25 cellular contexts compared by ENCODE assay signal in the genomic region with DNA sequence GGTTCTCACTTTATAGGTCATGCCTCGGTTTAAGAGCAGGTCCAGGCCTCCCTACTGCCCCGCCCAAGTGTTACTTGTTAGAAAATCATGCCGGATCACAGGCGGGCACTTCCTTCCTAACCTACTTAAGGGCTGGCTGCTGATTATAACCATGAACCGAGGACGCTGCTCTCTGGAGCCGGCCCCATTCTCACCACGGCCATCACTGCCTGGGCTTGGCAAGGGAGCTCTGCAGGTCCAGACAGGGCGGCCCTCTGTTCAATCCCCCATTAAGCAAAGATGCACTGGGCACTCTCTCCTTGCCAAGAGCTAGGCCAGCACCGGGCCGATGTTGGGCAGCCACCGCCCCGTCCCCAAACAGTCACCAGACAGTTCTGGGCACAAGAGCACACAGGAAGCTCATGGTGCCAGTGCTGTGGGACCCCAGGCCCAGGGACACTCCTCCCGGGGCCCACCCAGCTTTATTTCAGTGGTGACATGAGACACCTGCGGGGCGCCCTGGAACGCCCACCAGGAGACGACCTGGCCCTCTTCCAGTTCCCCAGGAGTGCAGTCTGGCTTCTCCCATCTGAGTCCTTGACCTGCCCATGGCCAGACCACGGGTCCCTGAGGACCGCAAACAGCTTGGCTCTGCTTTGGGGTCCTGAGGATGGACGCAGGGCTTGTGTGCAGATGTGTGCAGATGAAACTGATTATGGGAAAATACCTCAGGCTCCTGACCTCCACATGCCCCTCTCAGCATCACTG. TPM values are rescaled to one million over a fixed set of nuclear protein-coding genes. Genes with fewer than 3 reads are reported as not detected.
A peak's percentile ranks its signal among the peaks of the same experiment; 100 is the strongest.
DNase-seq lines count a peak whose midpoint lies in the region; ATAC-seq and TF ChIP-seq lines count a peak whose summit lies in the region.
"Had no signal": no experiment of that assay in that cellular context is flagged by ENCODE, and none has a peak within 500 bp of the region (broad histone marks: within the 10 kb centered on the region; RNA-seq: fewer than 3 reads in every experiment).

No MANE protein-coding gene starts in this region.

- ATAC-seq in esophagus mucosa (peak; percentile 25), mucosa of descending colon (peak; percentile 50), GM18517 (IDR thresholded peaks at IDR 0.05; ENCODE audit: unreplicated experiment) (no peak)
- ATAC-seq: activated CD8-positive, alpha-beta T cell treated with anti-CD3 and anti-CD28 coated beads for 36 hours; activated naive CD4-positive, alpha-beta T cell treated with anti-CD3 and anti-CD28 coated beads, Interleukin-2, amount 50 U/mL, for 72 hours had no signal

- intact Hi-C loops in mammary epithelial cell (cut with micrococcal nuclease) (no loop called here), breast epithelium (cut with DNase I; ENCODE audit: low total_unique reads) (no loop called here), mucosa of descending colon (cut with DNase I, micrococcal nuclease) (no loop called here), transverse colon (cut with DNase I; ENCODE audit: low total_unique reads) (no loop called here)

- peaks cover 9% of the 10 kb centered on the region for H3K27me3 Mint-ChIP-seq in mesothelial cell of epicardium (ENCODE audit: low read depth)
- H3K27me3 Mint-ChIP-seq: activated CD8-positive, alpha-beta T cell treated with anti-CD3 and anti-CD28 coated beads for 36 hours; progenitor cell of endocrine pancreas had no signal

- H3K27ac ChIP-seq in mammary epithelial cell (ENCODE audit: insufficient read depth, low read depth, low read length): no peak overlapping the region
- no peak overlapping the region for H3K27ac ChIP-seq in breast epithelium
- peak overlapping the region; percentile 81 to 87 (median 84) for H3K27ac ChIP-seq in transverse colon
- H3K27ac ChIP-seq: cardiac muscle cell had no signal

- no peak overlapping the region for H3K4me3 ChIP-seq in mammary epithelial cell (replicated peaks in 1 of 3; ENCODE audit: insufficient read depth in 1 of 3, low read depth in 2 of 3, low read length in 3 of 3)
- H3K4me3 ChIP-seq in breast epithelium: no peak overlapping the region
- no peak overlapping the region for H3K4me3 ChIP-seq in mucosa of descending colon
- no peak overlapping the region for H3K4me3 ChIP-seq in transverse colon
- H3K4me3 ChIP-seq: cardiac muscle cell, dorsolateral prefrontal cortex, HAP-1, MG63, tibial nerve had no signal

- BruUV-seq in mammary epithelial cell (replicated peaks; lab: Mats Ljungman, UMichigan): no TSS peak

- H4K20me1 ChIP-seq in mammary epithelial cell (ENCODE audit: insufficient read depth, low read length): no peaks in the 10 kb centered on the region

- H3K36me3 ChIP-seq in mammary epithelial cell (ENCODE audit: insufficient read depth, low read length): no peaks in the 10 kb centered on the region
- H3K36me3 ChIP-seq in breast epithelium: no peaks in the 10 kb centered on the region
- H3K36me3 ChIP-seq in mucosa of descending colon (ENCODE audit: low read depth): no peaks in the 10 kb centered on the region
- no peaks in the 10 kb centered on the region for H3K36me3 ChIP-seq in transverse colon
- H3K36me3 ChIP-seq: cardiac muscle cell, HAP-1, MG63, tibial nerve had no signal

- no peak for TF ChIP-seq CTCF in mammary epithelial cell (conservative IDR thresholded peaks at IDR 0.05 in 1 of 2, IDR thresholded peaks at IDR 0.05 in 1 of 2; ENCODE audit: extremely low read depth in 1 of 2, insufficient read depth in 1 of 2, low read depth in 1 of 2, low read length in 2 of 2)
- no peak for TF ChIP-seq CTCF in breast epithelium (IDR thresholded peaks at IDR 0.05)
- TF ChIP-seq CTCF in mucosa of descending colon (IDR thresholded peaks at IDR 0.05): no peak
- no peak for TF ChIP-seq CTCF in transverse colon (IDR thresholded peaks at IDR 0.05)
- no peak for TF ChIP-seq CTCF in mesothelial cell of epicardium (IDR thresholded peaks at IDR 0.05; ENCODE audit: unreplicated experiment)

- H3K36me3 Mint-ChIP-seq in mesothelial cell of epicardium: no peaks in the 10 kb centered on the region
- H3K36me3 Mint-ChIP-seq: activated naive CD4-positive, alpha-beta T cell treated with anti-CD3 and anti-CD28 coated beads, Interleukin-2, amount 50 U/mL, for 72 hours had no signal

- in situ Hi-C loops in mammary epithelial cell (cut with MboI; ENCODE audit: low sequenced_read_pairs in 2 of 2): no loop called here
- in situ Hi-C loops in transverse colon (cut with MboI; ENCODE audit: low pct_ligation_motif_present in 1 of 4, low pct_unique_long_range_greater_than_20kb in 1 of 4, low sequenced_read_pairs in 3 of 4): no loop called here

- peak overlapping the region; percentile 40 for H2AFZ ChIP-seq in mammary epithelial cell (ENCODE audit: low read depth, low read length)

- H3K9me3 ChIP-seq in mammary epithelial cell (replicated peaks; ENCODE audit: insufficient read depth, low read length): no peaks in the 10 kb centered on the region
- H3K9me3 ChIP-seq in breast epithelium: no peaks in the 10 kb centered on the region
- no peaks in the 10 kb centered on the region for H3K9me3 ChIP-seq in mucosa of descending colon
- no peaks in the 10 kb centered on the region for H3K9me3 ChIP-seq in transverse colon
- H3K9me3 ChIP-seq: HAP-1, MG63, SK-N-SH had no signal

- H3K27me3 ChIP-seq in mammary epithelial cell (ENCODE audit: insufficient read depth, low read length): no peaks in the 10 kb centered on the region
- no peaks in the 10 kb centered on the region for H3K27me3 ChIP-seq in breast epithelium
- no peaks in the 10 kb centered on the region for H3K27me3 ChIP-seq in transverse colon
- H3K27me3 ChIP-seq: cardiac muscle cell, dorsolateral prefrontal cortex, MG63, tibial nerve had no signal

- H3K4me1 Mint-ChIP-seq in mesothelial cell of epicardium: peaks cover 10% of the 10 kb centered on the region

- dilution Hi-C loops in mammary epithelial cell (cut with HindIII; ENCODE audit: low sequenced_read_pairs): loop anchor here (5.0 kb wide), 1 partner anchor 53 kb away; no protein-coding TSS in a partner anchor

- no peak for TF ChIP-seq EP300 in transverse colon (IDR thresholded peaks at IDR 0.05; ENCODE audit: low read depth)

- no peak overlapping the region for H3K9ac ChIP-seq in mammary epithelial cell (ENCODE audit: insufficient read depth, low read length)
- H3K9ac ChIP-seq: SK-N-SH had no signal

- H3K9me3 Mint-ChIP-seq in mesothelial cell of epicardium: no peaks in the 10 kb centered on the region
- H3K9me3 Mint-ChIP-seq: activated CD8-positive, alpha-beta T cell treated with anti-CD3 and anti-CD28 coated beads for 36 hours; activated naive CD4-positive, alpha-beta T cell treated with anti-CD3 and anti-CD28 coated beads, Interleukin-2, amount 50 U/mL, for 72 hours; activated T-helper 2 cell treated with anti-CD3 and anti-CD28 coated beads, Interferon-gamma antibody, Interleukin-2, Interleukin-4, amounts not matched to agents 10 μg/mL and 5 μg/mL and 100 μg/mL, durations not matched to agents 14 hours and 24 hours and 36 hours; CD4-positive, alpha-beta memory T cell had no signal

- DNase-seq in mammary epithelial cell (no peak), breast epithelium (ENCODE audit: low spot score in 2 of 2) (no peak), mucosa of descending colon (peak; percentile 53 to 64 (median 58)), transverse colon (peak; percentile 46), mesothelial cell of epicardium (ENCODE audit: low spot score in 2 of 2, unreplicated experiment in 2 of 2) (no peak), COLO668 (lab: John Stamatoyannopoulos, UW; ENCODE audit: unreplicated experiment) (no peak)
- DNase-seq: 8988T; activated CD8-positive, alpha-beta T cell treated with anti-CD3 and anti-CD28 coated beads for 36 hours; CD4-positive, alpha-beta memory T cell; DMS153; KBM-7; MG63; NCI-H1417; NCI-H446; SK-N-SH; T-helper 2 cell had no signal

- no peaks in the 10 kb centered on the region for H3K79me2 ChIP-seq in mammary epithelial cell (ENCODE audit: insufficient read depth, low read length)

- H3K4me3 Mint-ChIP-seq in mesothelial cell of epicardium: no peak overlapping the region
- H3K4me3 Mint-ChIP-seq: activated CD8-positive, alpha-beta T cell treated with anti-CD3 and anti-CD28 coated beads for 36 hours; CD4-positive, alpha-beta memory T cell had no signal

- peaks cover 7% of the 10 kb centered on the region for H3K4me1 ChIP-seq in mammary epithelial cell (ENCODE audit: insufficient read depth, low read length)
- no peaks in the 10 kb centered on the region for H3K4me1 ChIP-seq in breast epithelium
- peaks cover 25% of the 10 kb centered on the region for H3K4me1 ChIP-seq in mucosa of descending colon (ENCODE audit: low read depth)
- H3K4me1 ChIP-seq in transverse colon: peaks cover 9 to 30% (median 19%) of the 10 kb centered on the region in 4 donors
- H3K4me1 ChIP-seq: HAP-1 had no signal

- H3K27ac Mint-ChIP-seq in mesothelial cell of epicardium: no peak overlapping the region
- H3K27ac Mint-ChIP-seq: activated CD8-positive, alpha-beta T cell treated with anti-CD3 and anti-CD28 coated beads for 36 hours; activated naive CD4-positive, alpha-beta T cell treated with anti-CD3 and anti-CD28 coated beads, Interleukin-2, amount 50 U/mL, for 72 hours; activated T-helper 2 cell treated with anti-CD3 and anti-CD28 coated beads, Interferon-gamma antibody, Interleukin-2, Interleukin-4, amounts not matched to agents 10 μg/mL and 5 μg/mL and 100 μg/mL, durations not matched to agents 14 hours and 24 hours and 36 hours; progenitor cell of endocrine pancreas had no signal

- H3K4me2 ChIP-seq in mammary epithelial cell (ENCODE audit: insufficient read depth, low read depth, low read length): no peak overlapping the region
- H3K4me2 ChIP-seq: SK-N-SH had no signal

- CTCF ChIA-PET in mammary epithelial cell (lab: Charles Lee; ENCODE audit: low non-redundant PET): no interaction called here

- WGBS in mammary epithelial cell (ENCODE audit: low coverage, missing lambda C conversion rate): 21% methylated on average over 17 of the region's 21 CpGs
- WGBS in transverse colon (ENCODE audit: low coverage in 1 of 2), 2 donors: 56% methylated on average over 21 of the region's 21 CpGs; no CpG with 5 or more reads in 1 of the 2 donors

- no peak for TF ChIP-seq POLR2A in breast epithelium (IDR thresholded peaks at IDR 0.05)
- no peak for TF ChIP-seq POLR2A in transverse colon (IDR thresholded peaks at IDR 0.05)

RNA-seq across cellular contexts. Expression of a gene that starts 44.0 kb away (rescaled TPM):
- total RNA-seq in mammary epithelial cell (under 1 TPM; 0.28 to 0.67 TPM), breast epithelium (10 to 100 TPM in 1 of 3 donors, 1 to 10 TPM in 2; 4.8 to 11.5 (median 8.2) TPM), esophagus mucosa (20.1 TPM), mucosa of descending colon (10 to 100 TPM; 15.0 to 15.8 (median 15.5) TPM), transverse colon (10 to 100 TPM in 3 of 4 donors, 1 to 10 TPM in 1; 3.2 to 58.4 (median 14.2) TPM), mesothelial cell of epicardium (2.7 to 3.5 TPM (median 3.1 TPM) in 3 replicates)
- polyA plus RNA-seq in mammary epithelial cell: 0.87 TPM
- 3.9 TPM for polyA minus RNA-seq in mammary epithelial cell

Comparison
In these comparisons a context has a peak if more than half of its experiments do, and no peak if none do; other contexts are left out.
1. DNase-seq: peak in mucosa of descending colon (3 of 3) and transverse colon (single experiment); none in mammary epithelial cell (single experiment), breast epithelium (0 of 2), mesothelial cell of epicardium (0 of 2) and COLO668 (single experiment).
2. H3K27ac ChIP-seq: peak in transverse colon (4 of 4); none in mammary epithelial cell (single experiment) and breast epithelium (0 of 2).